Comparison of ENCODE assay signal across 7 cellular contexts in the genomic region with DNA sequence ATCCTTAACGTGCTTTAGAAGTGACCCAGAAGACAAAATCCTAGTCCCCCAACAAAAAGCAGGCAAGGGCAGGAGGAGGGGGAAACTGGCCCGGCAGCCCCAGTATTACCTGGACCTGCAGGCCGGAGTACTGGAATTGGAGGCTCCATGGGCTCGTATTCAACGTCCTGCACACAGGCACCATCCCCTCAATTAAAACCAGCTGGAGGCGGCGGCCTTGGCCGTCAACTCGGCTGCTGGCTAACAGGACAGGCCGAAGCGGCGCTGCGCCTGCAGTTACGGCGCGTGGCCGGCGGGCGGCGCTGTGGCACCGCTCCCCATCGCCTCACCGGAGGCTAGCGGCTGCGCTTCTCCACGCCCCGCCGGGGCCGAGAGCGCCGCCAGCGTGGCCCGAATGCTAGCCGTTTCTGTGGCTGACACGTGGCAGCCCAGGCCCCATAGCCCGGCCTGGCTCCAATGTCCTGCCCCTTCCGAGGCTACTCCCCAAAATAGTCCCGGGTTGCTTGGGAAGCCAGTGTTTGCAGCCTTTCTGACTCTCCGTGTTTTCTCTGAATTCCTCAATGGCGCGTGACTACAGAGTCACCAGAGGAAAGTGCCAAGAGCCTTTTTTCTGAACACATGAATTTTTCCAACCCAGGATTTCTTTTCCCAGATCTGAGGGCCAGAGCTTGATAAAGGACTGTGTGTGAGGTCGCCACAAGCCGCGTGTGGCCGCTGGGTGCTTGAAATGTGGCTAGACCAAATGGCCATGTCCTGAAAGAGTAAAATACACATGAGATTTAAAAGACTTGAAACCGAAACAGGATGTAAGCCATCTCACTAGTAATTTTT.
DNase-seq lines count a peak whose midpoint lies in the region; ATAC-seq, FAIRE-seq and TF ChIP-seq lines count a peak whose summit lies in the region.

No MANE protein-coding gene starts in this region.

- H3K27ac ChIP-seq in K562 (ENCODE audit: extremely low read depth, low read depth, low read length) (peak overlapping the region; percentile 92), iPS DF 6.9 (ENCODE audit: low read length) (no peak overlapping the region), gastrocnemius medialis (peak overlapping the region; percentile 69 to 86 (median 82))

- in situ Hi-C loops in K562 (cut with MboI) (loop anchor here (5.0 to 10.0 kb wide), 4 partner anchors 167 to 1479 kb away; a partner anchor contains a TSS), gastrocnemius medialis (cut with MboI; ENCODE audit: low sequenced_read_pairs in 4 of 4) (loop anchor here (5.0 to 25.0 kb wide), 5 partner anchors 167 to 1603 kb away; a partner anchor contains a TSS)

- TF ChIP-seq CTCF in K562 (IDR thresholded peaks at IDR 0.05 in 2 of 3, conservative IDR thresholded peaks at IDR 0.05 in 1 of 3; ENCODE audit: insufficient read depth in 2 of 3, low read depth in 1 of 3, low read length in 3 of 3) (peak; percentile 98 to 99 (median 98)), gastrocnemius medialis (IDR thresholded peaks at IDR 0.05 in 4 of 5, conservative IDR thresholded peaks at IDR 0.05 in 1 of 5) (peak; percentile 89 to 100 (median 100))

- H3K27me3 ChIP-seq in K562 (ENCODE audit: control insufficient read depth in 2 of 2, insufficient read depth in 2 of 2, low read length in 2 of 2) = no peaks in the 10 kb centered on the region
- no peaks in the 10 kb centered on the region for H3K27me3 ChIP-seq in iPS DF 6.9 (ENCODE audit: control insufficient read depth, insufficient read depth, low read length)
- H3K27me3 ChIP-seq in gastrocnemius medialis = no peaks in the 10 kb centered on the region

- peak overlapping the region; percentile 86 to 91 for H3K9ac ChIP-seq in K562 (ENCODE audit: insufficient read depth in 1 of 2, low read depth in 2 of 2, low read length in 2 of 2)

- POLR2A ChIA-PET in K562 (lab: Yijun Ruan, JAX) = interaction anchor here (0.7 to 2.6 kb wide), 6 partner anchors 10 to 662 kb away, joined by 3 to 8 read pairs (median 3); no protein-coding TSS in a partner anchor

- no TSS peak for BruUV-seq in K562 (replicated peaks; lab: Mats Ljungman, UMichigan)

- TF ChIP-seq RAD21 in K562 (CRISPR knock-in tag; conservative IDR thresholded peaks at IDR 0.05 in 1 of 2, IDR thresholded peaks at IDR 0.05 in 1 of 2) = peak; percentile 99 to 100

- FAIRE-seq in K562 (lab: Jason Lieb, UNC) = peak; percentile 77

- 2% methylated on average over 46 of the region's 46 CpGs for WGBS in K562 (ENCODE audit: insufficient coverage, low coverage, missing lambda C conversion rate)
- no CpG with 5 or more reads among the region's 46 CpGs for WGBS in iPS DF 6.9 (ENCODE audit: insufficient coverage, insufficient read length)

- CTCF ChIA-PET in K562 (lab: Yijun Ruan, JAX; ENCODE audit: low intra/inter-chr PET ratio) = interaction anchor here (0.7 to 3.0 kb wide), 4 partner anchors 27 to 616 kb away, joined by 3 to 38 read pairs (median 4); no protein-coding TSS in a partner anchor

- ATAC-seq in GM18498 (IDR thresholded peaks at IDR 0.05; ENCODE audit: unreplicated experiment) = peak; percentile 93
- ATAC-seq in HG02884 (IDR thresholded peaks at IDR 0.05; ENCODE audit: unreplicated experiment) = peak; percentile 89
- peak; percentile 99 for ATAC-seq in K562
- peak; percentile 94 to 96 for ATAC-seq in gastrocnemius medialis

- no peaks in the 10 kb centered on the region for H3K36me3 ChIP-seq in K562 (ENCODE audit: control insufficient read depth, insufficient read depth, low read length)
- H3K36me3 ChIP-seq in iPS DF 6.9 (ENCODE audit: control insufficient read depth, insufficient read depth, low read length) = no peaks in the 10 kb centered on the region
- H3K36me3 ChIP-seq in gastrocnemius medialis = no peaks in the 10 kb centered on the region

- H2AFZ ChIP-seq in K562 (ENCODE audit: low read depth, low read length) = peak overlapping the region; percentile 97

- H3K4me3 ChIP-seq in K562 (peak overlapping the region; percentile 55), iPS DF 6.9 (ENCODE audit: low read length) (peak overlapping the region; percentile 81; the same call in 1 of the 2 replicates), gastrocnemius medialis (peak overlapping the region; percentile 48 to 60 (median 54))

- H4K20me1 ChIP-seq in K562 (replicated peaks; ENCODE audit: control insufficient read depth, insufficient read depth, low read length) = no peaks in the 10 kb centered on the region

- H3K9me1 ChIP-seq in K562 (ENCODE audit: control insufficient read depth, insufficient read depth, low read length) = no peaks in the 10 kb centered on the region

- TF ChIP-seq EP300 in K562 (IDR thresholded peaks at IDR 0.05; ENCODE audit: low read length) = peak; percentile 32

- intact Hi-C loops in K562 (cut with micrococcal nuclease) = loop anchor here (1.0 to 2.0 kb wide), 5 partner anchors 169 to 616 kb away; a partner anchor contains a TSS
- intact Hi-C loops in gastrocnemius medialis (cut with DNase I; ENCODE audit: low total_unique reads) = loop anchor here (1.0 to 10.0 kb wide), 3 partner anchors 169 to 1591 kb away; a partner anchor contains a TSS

- DNase-seq in NCI-H1930 (lab: John Stamatoyannopoulos, UW) (peak; percentile 42 to 78), T1000 (lab: John Stamatoyannopoulos, UW) (peak; percentile 89), K562 (ENCODE audit: extremely low read depth in 1 of 4, low spot score in 3 of 4) (peak; percentile 95 to 97 (median 96)), iPS DF 6.9 (ENCODE audit: low read depth, low spot score) (peak; percentile 72), gastrocnemius medialis (peak; percentile 70 to 84)

- no peaks in the 10 kb centered on the region for H3K79me2 ChIP-seq in K562 (ENCODE audit: control insufficient read depth, insufficient read depth, low read length)

- peaks cover 10 to 21% of the 10 kb centered on the region in 2 experiments for H3K4me1 ChIP-seq in K562 (replicated peaks in 1 of 2; ENCODE audit: control insufficient read depth in 2 of 2, insufficient read depth in 2 of 2, low read length in 2 of 2)
- no peaks in the 10 kb centered on the region for H3K4me1 ChIP-seq in iPS DF 6.9 (ENCODE audit: control insufficient read depth, insufficient read depth, low read length)
- peaks cover 0 to 4% of the 10 kb centered on the region in 2 donors for H3K4me1 ChIP-seq in gastrocnemius medialis

- H3K9me3 ChIP-seq in K562 (replicated peaks; ENCODE audit: control insufficient read depth, insufficient read depth, low read depth, low read length) (no peaks in the 10 kb centered on the region), iPS DF 6.9 (ENCODE audit: control insufficient read depth, insufficient read depth, low read length) (no peaks in the 10 kb centered on the region), gastrocnemius medialis (no peaks in the 10 kb centered on the region)

- H3K4me2 ChIP-seq in K562 (ENCODE audit: insufficient read depth, low read length) = peak overlapping the region; percentile 95

- TF ChIP-seq POLR2A in K562 (conservative IDR thresholded peaks at IDR 0.05) = peak; percentile 80
- TF ChIP-seq POLR2A in gastrocnemius medialis (IDR thresholded peaks at IDR 0.05) = peak in 1 of 2 donors; percentile 13

TF ChIP-seq in K562, 482 proteins besides CTCF, POLR2A, EP300 and RAD21 (continues in another document):
- TF ChIP-seq NCOA2 (IDR thresholded peaks at IDR 0.05; ENCODE audit: partially characterized antibody in 2 of 2) (no peak), SETDB1 (IDR thresholded peaks at IDR 0.05; ENCODE audit: low read length) (no peak), STAG1 (CRISPR knock-in tag; IDR thresholded peaks at IDR 0.05; ENCODE audit: borderline replicate concordance) (peak; percentile 95), ZNF785 (CRISPR knock-in tag; IDR thresholded peaks at IDR 0.05) (no peak), FOS (IDR thresholded peaks at IDR 0.05; ENCODE audit: extremely low read depth, insufficient read length) (no peak), ZNF551 (CRISPR knock-in tag; IDR thresholded peaks at IDR 0.05) (no peak), NEUROD1 (IDR thresholded peaks at IDR 0.05; ENCODE audit: borderline replicate concordance, low read depth, low read length, partially characterized antibody) (no peak), BRD4 (IDR thresholded peaks at IDR 0.05) (no peak; the same call in 1 of the 2 replicates), GTF2A2 (tag; IDR thresholded peaks at IDR 0.05) (no peak)
- TF ChIP-seq, protein P1, sequence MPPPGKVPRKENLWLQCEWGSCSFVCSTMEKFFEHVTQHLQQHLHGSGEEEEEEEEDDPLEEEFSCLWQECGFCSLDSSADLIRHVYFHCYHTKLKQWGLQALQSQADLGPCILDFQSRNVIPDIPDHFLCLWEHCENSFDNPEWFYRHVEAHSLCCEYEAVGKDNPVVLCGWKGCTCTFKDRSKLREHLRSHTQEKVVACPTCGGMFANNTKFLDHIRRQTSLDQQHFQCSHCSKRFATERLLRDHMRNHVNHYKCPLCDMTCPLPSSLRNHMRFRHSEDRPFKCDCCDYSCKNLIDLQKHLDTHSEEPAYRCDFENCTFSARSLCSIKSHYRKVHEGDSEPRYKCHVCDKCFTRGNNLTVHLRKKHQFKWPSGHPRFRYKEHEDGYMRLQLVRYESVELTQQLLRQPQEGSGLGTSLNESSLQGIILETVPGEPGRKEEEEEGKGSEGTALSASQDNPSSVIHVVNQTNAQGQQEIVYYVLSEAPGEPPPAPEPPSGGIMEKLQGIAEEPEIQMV (tag; conservative IDR thresholded peaks at IDR 0.05; ENCODE audit: low read depth) = no peak
- TF ChIP-seq, protein P2, sequence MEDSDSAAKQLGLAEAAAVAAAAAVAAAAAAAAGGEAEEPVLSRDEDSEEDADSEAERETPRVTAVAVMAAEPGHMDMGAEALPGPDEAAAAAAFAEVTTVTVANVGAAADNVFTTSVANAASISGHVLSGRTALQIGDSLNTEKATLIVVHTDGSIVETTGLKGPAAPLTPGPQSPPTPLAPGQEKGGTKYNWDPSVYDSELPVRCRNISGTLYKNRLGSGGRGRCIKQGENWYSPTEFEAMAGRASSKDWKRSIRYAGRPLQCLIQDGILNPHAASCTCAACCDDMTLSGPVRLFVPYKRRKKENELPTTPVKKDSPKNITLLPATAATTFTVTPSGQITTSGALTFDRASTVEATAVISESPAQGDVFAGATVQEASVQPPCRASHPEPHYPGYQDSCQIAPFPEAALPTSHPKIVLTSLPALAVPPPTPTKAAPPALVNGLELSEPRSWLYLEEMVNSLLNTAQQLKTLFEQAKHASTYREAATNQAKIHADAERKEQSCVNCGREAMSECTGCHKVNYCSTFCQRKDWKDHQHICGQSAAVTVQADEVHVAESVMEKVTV (CRISPR knock-in tag; IDR thresholded peaks at IDR 0.05) = peak; percentile 100
- TF ChIP-seq, protein P3, sequence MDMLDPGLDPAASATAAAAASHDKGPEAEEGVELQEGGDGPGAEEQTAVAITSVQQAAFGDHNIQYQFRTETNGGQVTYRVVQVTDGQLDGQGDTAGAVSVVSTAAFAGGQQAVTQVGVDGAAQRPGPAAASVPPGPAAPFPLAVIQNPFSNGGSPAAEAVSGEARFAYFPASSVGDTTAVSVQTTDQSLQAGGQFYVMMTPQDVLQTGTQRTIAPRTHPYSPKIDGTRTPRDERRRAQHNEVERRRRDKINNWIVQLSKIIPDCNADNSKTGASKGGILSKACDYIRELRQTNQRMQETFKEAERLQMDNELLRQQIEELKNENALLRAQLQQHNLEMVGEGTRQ (CRISPR knock-in tag; IDR thresholded peaks at IDR 0.05) = peak; percentile 62
